In the genomic region with DNA sequence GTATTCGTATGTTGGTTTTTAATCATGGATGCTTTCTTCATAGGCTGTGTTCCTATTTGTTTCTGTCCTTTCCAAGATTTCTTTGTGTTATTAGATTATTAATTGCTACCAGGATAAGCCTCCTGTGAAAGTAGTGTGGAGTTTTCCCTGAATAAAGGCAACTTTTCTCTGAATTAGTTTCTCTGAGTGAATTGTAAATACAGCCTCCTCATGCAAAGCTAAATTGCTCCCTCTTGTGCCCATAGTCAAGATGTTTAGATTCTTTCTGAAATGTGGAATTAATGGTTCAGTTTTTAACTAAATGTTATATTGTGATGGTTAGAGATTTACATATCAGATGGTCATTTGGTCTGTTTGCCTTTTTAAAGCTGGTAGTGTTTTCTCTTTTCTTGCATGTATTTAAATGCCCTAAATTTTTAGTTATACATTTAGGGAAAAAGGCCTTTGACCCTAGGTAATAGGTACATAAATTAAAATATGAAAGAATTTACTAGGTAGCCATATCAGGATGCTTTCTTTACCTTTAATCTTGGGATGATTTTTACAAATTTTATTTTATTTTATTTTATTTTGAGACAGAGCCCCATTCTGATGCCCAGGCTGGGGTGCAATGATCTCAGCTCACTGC, we compare ENCODE assay signal across 10 cellular contexts. TPM values are rescaled to one million over a fixed set of nuclear protein-coding genes. Genes with fewer than 3 reads are reported as not detected.
A peak's percentile ranks its signal among the peaks of the same experiment; 100 is the strongest.
DNase-seq lines count a peak whose midpoint lies in the region; ATAC-seq, FAIRE-seq and TF ChIP-seq lines count a peak whose summit lies in the region.
"Had no signal": no experiment of that assay in that cellular context is flagged by ENCODE, and none has a peak within 500 bp of the region (broad histone marks: within the 10 kb centered on the region; RNA-seq: fewer than 3 reads in every experiment).

No MANE protein-coding gene starts in this region.

- DNase-seq in AG08395 (ENCODE audit: low spot score) (peak; percentile 51), NCI-H128 (lab: John Stamatoyannopoulos, UW; ENCODE audit: unreplicated experiment) (peak; percentile 16), foreskin melanocyte (peak; percentile 46), gastrocnemius medialis (no peak)
- DNase-seq in activated CD4-positive, alpha-beta T cell treated with anti-CD3 and anti-CD28 coated beads for 4 hours: no peak

- H3K9me3 ChIP-seq in gastrocnemius medialis: no peaks in the 10 kb centered on the region
- H3K9me3 ChIP-seq: HAP-1 had no signal

- H3K27ac ChIP-seq in gastrocnemius medialis: no peak overlapping the region
- H3K27ac ChIP-seq: epithelial cell of prostate had no signal

- H3K4me1 ChIP-seq in gastrocnemius medialis: no peaks in the 10 kb centered on the region

- intact Hi-C loops in gastrocnemius medialis (cut with DNase I; ENCODE audit: low total_unique reads): loop anchor here (1.0 kb wide), 1 partner anchor 87 kb away; no protein-coding TSS in a partner anchor

- FAIRE-seq in TTC549 (lab: Jason Lieb, UNC): peak; percentile 89

- no peak for TF ChIP-seq POLR2A in gastrocnemius medialis (IDR thresholded peaks at IDR 0.05)

- H3K4me3 ChIP-seq in gastrocnemius medialis: no peak overlapping the region
- H3K4me3 ChIP-seq: HAP-1 had no signal

- no peaks in the 10 kb centered on the region for H3K27me3 ChIP-seq in gastrocnemius medialis

- H3K36me3 ChIP-seq in gastrocnemius medialis: peaks cover 0 to 35% of the 10 kb centered on the region in 2 donors

- peak; percentile 47 for TF ChIP-seq CTCF in GM12872 (IDR thresholded peaks at IDR 0.05; ENCODE audit: insufficient read depth, low read depth, low read length)
- TF ChIP-seq CTCF in gastrocnemius medialis (IDR thresholded peaks at IDR 0.05 in 4 of 5, conservative IDR thresholded peaks at IDR 0.05 in 1 of 5): peak in 4 of 5 experiments; percentile 33 to 60 (median 46)

- in situ Hi-C loops in gastrocnemius medialis (cut with MboI; ENCODE audit: low sequenced_read_pairs in 4 of 4): loop anchor here in 2 of 4 donors (5.0 to 25.0 kb wide), 2 partner anchors 87 to 92 kb away; no protein-coding TSS in a partner anchor

- peak; percentile 45 to 64 for ATAC-seq in gastrocnemius medialis
- ATAC-seq in GM21737 (IDR thresholded peaks at IDR 0.05; ENCODE audit: unreplicated experiment): no peak

RNA-seq across cellular contexts. Expression of gene APAF1, which starts 8.9 kb away (rescaled TPM):
- 10 to 100 TPM in 1 of 4 donors, 1 to 10 TPM in 3; 5.8 to 11.5 (median 7.0) TPM for total RNA-seq in gastrocnemius medialis

RNA-seq across cellular contexts. Expression of gene IKBIP, which starts 9.4 kb away (rescaled TPM):
- 1 to 10 TPM in 3 of 4 donors, under 1 TPM in 1; 0.78 to 3.7 (median 2.9) TPM for total RNA-seq in gastrocnemius medialis

Comparison
In these comparisons a context has a peak if more than half of its experiments do, and no peak if none do; other contexts are left out.
1. DNase-seq: peak in AG08395 (single experiment), NCI-H128 (single experiment) and foreskin melanocyte (single experiment); none in gastrocnemius medialis (0 of 2) and activated CD4-positive, alpha-beta T cell treated with anti-CD3 and anti-CD28 coated beads for 4 hours (0 of 2).